Comparison of ENCODE assay signal across 18 cellular contexts in the genomic region with DNA sequence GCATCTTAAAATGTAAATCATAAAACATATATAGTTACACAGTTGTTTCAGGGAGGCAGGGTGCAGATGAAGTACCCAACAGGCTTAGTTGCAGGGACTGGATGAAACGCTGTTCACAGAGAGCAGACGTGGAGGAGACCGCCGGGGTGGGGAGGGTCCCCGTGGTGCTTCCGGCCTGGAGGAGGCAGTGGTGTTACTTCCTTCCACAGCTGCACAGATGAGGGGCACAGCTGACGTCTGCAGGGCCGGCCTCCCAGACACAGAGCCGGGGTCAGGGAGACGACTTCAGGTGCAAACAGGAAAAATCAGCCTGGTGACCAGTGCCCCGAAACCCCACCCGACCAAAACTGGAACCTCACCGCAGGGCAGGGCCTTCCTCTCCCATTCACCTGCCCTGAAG. TPM values are rescaled to one million over a fixed set of nuclear protein-coding genes. Genes with fewer than 3 reads are reported as not detected.
DNase-seq lines count a peak whose midpoint lies in the region; ATAC-seq and TF ChIP-seq lines count a peak whose summit lies in the region.
"Had no signal": no experiment of that assay in that cellular context is flagged by ENCODE, and none has a peak within 500 bp of the region (broad histone marks: within the 10 kb centered on the region; RNA-seq: fewer than 3 reads in every experiment).

No MANE protein-coding gene starts in this region.

- no peaks in the 10 kb centered on the region for H3K27me3 ChIP-seq in Loucy (ENCODE audit: insufficient read depth, low read length, poor library complexity, severe bottlenecking)
- H3K27me3 ChIP-seq: pancreas had no signal

- no peaks in the 10 kb centered on the region for H3K4me1 ChIP-seq in Loucy (ENCODE audit: insufficient read depth, low read length, poor library complexity, severe bottlenecking)
- H3K4me1 ChIP-seq: pancreas had no signal

- H3K4me2 ChIP-seq in Loucy (ENCODE audit: low read depth, low read length, poor library complexity, severe bottlenecking): peak overlapping the region; percentile 13

- CTCF ChIA-PET in activated naive CD4-positive, alpha-beta T cell treated with anti-CD3 and anti-CD28 coated beads, Interleukin-2, amount 10 ng/mL, durations not matched to agents 7 days and 5 days (lab: Charles Lee): interaction anchor here (1.7 kb wide), 1 partner anchor 15 kb away, joined by 7 read pairs; no protein-coding TSS in a partner anchor
- CTCF ChIA-PET in RWPE1 (lab: Yijun Ruan, JAX): interaction anchor here (0.5 kb wide), 1 partner anchor 133 kb away, joined by 3 read pairs; no protein-coding TSS in a partner anchor

- H2AFZ ChIP-seq in Loucy (ENCODE audit: low read length): peak overlapping the region; percentile 43; the same call in 1 of the 2 replicates

- H3K9me3 ChIP-seq in Loucy (ENCODE audit: insufficient read depth, low read depth, low read length): no peaks in the 10 kb centered on the region
- H3K9me3 ChIP-seq: mucosa of descending colon, pancreas, stomach had no signal

- H3K4me3 ChIP-seq in Loucy (ENCODE audit: low read length, poor library complexity, severe bottlenecking): no peak overlapping the region
- H3K4me3 ChIP-seq: mucosa of descending colon, pancreas, skin epidermis, stomach had no signal

- peak overlapping the region; percentile 65 for H3K27ac Mint-ChIP-seq in activated naive CD4-positive, alpha-beta T cell treated with anti-CD3 and anti-CD28 coated beads, Interleukin-2, amount 10 ng/mL, durations not matched to agents 7 days and 5 days
- no peak overlapping the region for H3K27ac Mint-ChIP-seq in stimulated activated effector memory CD8-positive, alpha-beta T cell treated with anti-CD3 and anti-CD28 coated beads, Interleukin-12 subunit alpha, Interleukin-12 subunit beta, amount 100 ng/mL, for 72 hours
- no peak overlapping the region for H3K27ac Mint-ChIP-seq in type B pancreatic cell

- H3K36me3 Mint-ChIP-seq in activated naive CD4-positive, alpha-beta T cell treated with anti-CD3 and anti-CD28 coated beads, Interleukin-2, amount 10 ng/mL, durations not matched to agents 7 days and 5 days: no peaks in the 10 kb centered on the region
- H3K36me3 Mint-ChIP-seq in stimulated activated effector memory CD8-positive, alpha-beta T cell treated with anti-CD3 and anti-CD28 coated beads, Interleukin-12 subunit alpha, Interleukin-12 subunit beta, amount 100 ng/mL, for 72 hours: peaks cover 7% of the 10 kb centered on the region
- H3K36me3 Mint-ChIP-seq in type B pancreatic cell: no peaks in the 10 kb centered on the region

- no peak for ATAC-seq in stimulated activated effector memory CD8-positive, alpha-beta T cell treated with anti-CD3 and anti-CD28 coated beads, Interleukin-12 subunit alpha, Interleukin-12 subunit beta, amount 100 ng/mL, for 72 hours
- ATAC-seq: mucosa of descending colon, Panc1, pancreas had no signal

- peaks cover 22% of the 10 kb centered on the region for H3K27me3 Mint-ChIP-seq in activated naive CD4-positive, alpha-beta T cell treated with anti-CD3 and anti-CD28 coated beads, Interleukin-2, amount 10 ng/mL, durations not matched to agents 7 days and 5 days
- no peaks in the 10 kb centered on the region for H3K27me3 Mint-ChIP-seq in type B pancreatic cell

- TF ChIP-seq CTCF in Loucy (conservative IDR thresholded peaks at IDR 0.05; ENCODE audit: low read length): no peak
- no peak for TF ChIP-seq CTCF in RWPE1 (conservative IDR thresholded peaks at IDR 0.05; ENCODE audit: low read depth)
- TF ChIP-seq CTCF in type B pancreatic cell (conservative IDR thresholded peaks at IDR 0.05): no peak

- no peaks in the 10 kb centered on the region for H3K9me2 ChIP-seq in Loucy (replicated peaks; ENCODE audit: low read depth, low read length)

- no peaks in the 10 kb centered on the region for H4K20me1 ChIP-seq in Loucy (ENCODE audit: insufficient read depth, low read length, poor library complexity, severe bottlenecking)

- H3K9me3 Mint-ChIP-seq in activated naive CD4-positive, alpha-beta T cell treated with anti-CD3 and anti-CD28 coated beads, Interleukin-2, amount 10 ng/mL, durations not matched to agents 7 days and 5 days: no peaks in the 10 kb centered on the region
- no peaks in the 10 kb centered on the region for H3K9me3 Mint-ChIP-seq in stimulated activated effector memory CD8-positive, alpha-beta T cell treated with anti-CD3 and anti-CD28 coated beads, Interleukin-12 subunit alpha, Interleukin-12 subunit beta, amount 100 ng/mL, for 72 hours
- no peaks in the 10 kb centered on the region for H3K9me3 Mint-ChIP-seq in type B pancreatic cell

- H3K4me3 Mint-ChIP-seq in activated naive CD4-positive, alpha-beta T cell treated with anti-CD3 and anti-CD28 coated beads, Interleukin-2, amount 10 ng/mL, durations not matched to agents 7 days and 5 days: peak overlapping the region; percentile 10
- H3K4me3 Mint-ChIP-seq in stimulated activated effector memory CD8-positive, alpha-beta T cell treated with anti-CD3 and anti-CD28 coated beads, Interleukin-12 subunit alpha, Interleukin-12 subunit beta, amount 100 ng/mL, for 72 hours: peak overlapping the region; percentile 30
- no peak overlapping the region for H3K4me3 Mint-ChIP-seq in type B pancreatic cell

- no peak overlapping the region for H3K9ac ChIP-seq in Loucy (ENCODE audit: low read depth, low read length, poor library complexity, severe bottlenecking)

- H3K36me3 ChIP-seq in Loucy (ENCODE audit: insufficient read depth, low read length): no peaks in the 10 kb centered on the region
- H3K36me3 ChIP-seq: pancreas had no signal

- H3K79me2 ChIP-seq in Loucy (ENCODE audit: insufficient read depth, low read length): no peaks in the 10 kb centered on the region

- POLR2A ChIA-PET in RWPE1 (lab: Yijun Ruan, JAX; ENCODE audit: low non-redundant PET): no interaction called here

- no peak overlapping the region for H3K27ac ChIP-seq in RWPE1
- H3K27ac ChIP-seq: HL-60, pancreas, skin epidermis, stomach had no signal

- H3K4me1 Mint-ChIP-seq in activated naive CD4-positive, alpha-beta T cell treated with anti-CD3 and anti-CD28 coated beads, Interleukin-2, amount 10 ng/mL, durations not matched to agents 7 days and 5 days: peaks cover 33% of the 10 kb centered on the region
- peaks cover 17% of the 10 kb centered on the region for H3K4me1 Mint-ChIP-seq in stimulated activated effector memory CD8-positive, alpha-beta T cell treated with anti-CD3 and anti-CD28 coated beads, Interleukin-12 subunit alpha, Interleukin-12 subunit beta, amount 100 ng/mL, for 72 hours
- H3K4me1 Mint-ChIP-seq in type B pancreatic cell (ENCODE audit: unreplicated experiment): no peaks in the 10 kb centered on the region

- H3F3A ChIP-seq in Loucy (ENCODE audit: low read depth): no peaks in the 10 kb centered on the region

- DNase-seq in activated CD4-positive, alpha-beta T cell treated with anti-CD3 and anti-CD28 coated beads for 48 hours: peak; percentile 21
- DNase-seq in activated CD4-positive, alpha-beta T cell treated with anti-CD3 and anti-CD28 coated beads for 4 hours: no peak
- DNase-seq in activated naive CD4-positive, alpha-beta T cell treated with anti-CD3 and anti-CD28 coated beads, Interleukin-2, amount 10 ng/mL, durations not matched to agents 7 days and 5 days: peak; percentile 68
- no peak for DNase-seq in stimulated activated effector memory CD8-positive, alpha-beta T cell treated with anti-CD3 and anti-CD28 coated beads, Interleukin-12 subunit alpha, Interleukin-12 subunit beta, amount 100 ng/mL, for 72 hours (ENCODE audit: low spot score in 2 of 2)
- no peak for DNase-seq in RWPE1 (ENCODE audit: low spot score)
- no peak for DNase-seq in NOMO-1 (lab: John Stamatoyannopoulos, UW; ENCODE audit: unreplicated experiment in 2 of 2)
- no peak for DNase-seq in type B pancreatic cell (ENCODE audit: extremely low spot score, unreplicated experiment)
- DNase-seq: hippocampal formation, mucosa of descending colon, NCI-H2029 treated with DMSO at 0.1 percent for 48 hours, NCI-H526, pancreas, stomach, SW 1271 had no signal

RNA-seq across cellular contexts. Expression of a gene that starts 17.1 kb away (rescaled TPM):
- total RNA-seq in type B pancreatic cell (ENCODE audit: low replicate concordance): 17.1 and 18.6 TPM in 2 replicates

RNA-seq across cellular contexts. Expression of a gene that starts 28.0 kb away (rescaled TPM):
- total RNA-seq in type B pancreatic cell (ENCODE audit: low replicate concordance): 170 and 184 TPM in 2 replicates

RNA-seq across cellular contexts. Expression of a gene that starts 29.0 kb away (rescaled TPM):
- 21.9 and 73.3 TPM in 2 replicates for total RNA-seq in type B pancreatic cell (ENCODE audit: low replicate concordance)

Comparison
In these comparisons a context has a peak if more than half of its experiments do, and no peak if none do; other contexts are left out.
1. DNase-seq: peak in activated CD4-positive, alpha-beta T cell treated with anti-CD3 and anti-CD28 coated beads for 48 hours (single experiment) and activated naive CD4-positive, alpha-beta T cell treated with anti-CD3 and anti-CD28 coated beads, Interleukin-2, amount 10 ng/mL, durations not matched to agents 7 days and 5 days (single experiment); none in activated CD4-positive, alpha-beta T cell treated with anti-CD3 and anti-CD28 coated beads for 4 hours (0 of 2), stimulated activated effector memory CD8-positive, alpha-beta T cell treated with anti-CD3 and anti-CD28 coated beads, Interleukin-12 subunit alpha, Interleukin-12 subunit beta, amount 100 ng/mL, for 72 hours (0 of 2), RWPE1 (single experiment), NOMO-1 (0 of 2) and type B pancreatic cell (single experiment).